In the genomic region with DNA sequence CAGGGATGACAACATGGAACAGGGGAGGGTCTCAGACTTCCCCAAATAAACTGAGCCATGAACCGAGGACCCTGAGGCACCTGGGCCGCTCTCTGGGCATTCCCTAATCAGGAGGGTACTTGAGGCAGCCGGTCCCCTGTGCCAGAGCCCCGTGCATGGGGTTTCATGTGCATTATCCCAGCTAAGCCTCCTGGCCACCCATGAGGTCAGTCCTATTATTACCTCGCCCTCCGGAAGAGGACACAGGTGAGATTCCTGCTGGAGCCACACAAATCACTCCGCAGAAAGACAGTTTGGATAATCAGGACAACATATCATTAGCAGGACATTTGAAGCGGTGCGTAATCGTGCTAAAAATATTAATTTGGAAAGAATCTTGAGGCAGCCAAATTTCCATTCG, we compare ENCODE assay signal across 20 cellular contexts.
"Had no signal": no experiment of that assay in that cellular context is flagged by ENCODE, and none has a peak within 500 bp of the region (broad histone marks: within the 10 kb centered on the region; RNA-seq: fewer than 3 reads in every experiment).

No MANE protein-coding gene starts in this region.

- DNase-seq: activated CD4-positive, alpha-beta T cell treated with anti-CD3 and anti-CD28 coated beads, Interleukin-2, amount 10 ng/mL, durations not matched to agents 7 days and 5 days; activated CD8-positive, alpha-beta memory T cell treated with anti-CD3 and anti-CD28 coated beads, Interleukin-2, amount 50 U/mL, for 4 hours; activated CD8-positive, alpha-beta T cell treated with anti-CD3 and anti-CD28 coated beads, Interleukin-2, amount 10 ng/mL, durations not matched to agents 7 days and 5 days; activated effector memory CD4-positive, alpha-beta T cell treated with anti-CD3 and anti-CD28 coated beads, Interleukin-2, amount 50 U/mL, for 16 hours; activated T-cell treated with anti-CD3 and anti-CD28 coated beads, Interleukin-2, amount 50 U/mL, for 4 hours; cerebellar nuclear complex; cortex of kidney; mesenchymal stem cell; naive thymus-derived CD4-positive, alpha-beta T cell; right cardiac atrium; small intestine; stimulated activated CD4-positive, alpha-beta T cell treated with anti-CD3 and anti-CD28 coated beads, Interleukin-4, amount 100 ng/mL, for 1 hour; testis; upper lobe of left lung had no signal

- H3K27me3 ChIP-seq: breast epithelium, neural progenitor cell, testis, upper lobe of left lung had no signal

- ATAC-seq: activated CD4-positive, CD25-positive, alpha-beta regulatory T cell treated with anti-CD3 and anti-CD28 coated beads, Interleukin-2, amount 50 U/mL, for 24 hours; activated CD8-positive, alpha-beta T cell treated with anti-CD3 and anti-CD28 coated beads, Interleukin-2, amount 10 ng/mL, durations not matched to agents 7 days and 5 days; activated T-cell treated with anti-CD3 and anti-CD28 coated beads, Interleukin-2, amount 50 U/mL, for 4 hours; naive thymus-derived CD4-positive, alpha-beta T cell; right cardiac atrium; stimulated activated effector memory CD8-positive, alpha-beta T cell treated with anti-CD3 and anti-CD28 coated beads, Interleukin-12 subunit alpha, Interleukin-12 subunit beta, amount 100 ng/mL, for 72 hours had no signal

- H3K4me2 ChIP-seq: neural progenitor cell had no signal

- H3K36me3 Mint-ChIP-seq: activated naive CD4-positive, alpha-beta T cell treated with anti-CD3 and anti-CD28 coated beads, Interleukin-2, amount 50 U/mL, for 24 hours; naive thymus-derived CD4-positive, alpha-beta T cell; neural progenitor cell; stimulated activated effector memory CD8-positive, alpha-beta T cell treated with anti-CD3 and anti-CD28 coated beads, Interleukin-12 subunit alpha, Interleukin-12 subunit beta, amount 100 ng/mL, for 72 hours had no signal

- H3K4me1 ChIP-seq: breast epithelium, neural progenitor cell, upper lobe of left lung had no signal

- H3K4me3 ChIP-seq: breast epithelium, neural progenitor cell, testis, upper lobe of left lung had no signal

- H3K4me3 Mint-ChIP-seq: activated CD4-positive, alpha-beta T cell treated with anti-CD3 and anti-CD28 coated beads, Interleukin-2, amount 10 ng/mL, durations not matched to agents 7 days and 5 days; activated CD8-positive, alpha-beta T cell treated with anti-CD3 and anti-CD28 coated beads, Interleukin-2, amount 10 ng/mL, durations not matched to agents 7 days and 5 days; activated naive CD4-positive, alpha-beta T cell treated with anti-CD3 and anti-CD28 coated beads, Interleukin-2, amount 50 U/mL, for 24 hours; activated T-cell treated with anti-CD3 and anti-CD28 coated beads, Interleukin-2, amount 50 U/mL, for 4 hours; neural progenitor cell had no signal

- H3K27ac ChIP-seq: breast epithelium, neural progenitor cell, testis, upper lobe of left lung had no signal

- H3K27me3 Mint-ChIP-seq: activated naive CD4-positive, alpha-beta T cell treated with anti-CD3 and anti-CD28 coated beads, Interleukin-2, amount 50 U/mL, for 24 hours had no signal

- H3K9me3 Mint-ChIP-seq: activated CD4-positive, alpha-beta T cell treated with anti-CD3 and anti-CD28 coated beads, Interleukin-2, amount 10 ng/mL, durations not matched to agents 7 days and 5 days; activated naive CD4-positive, alpha-beta T cell treated with anti-CD3 and anti-CD28 coated beads, Interleukin-2, amount 50 U/mL, for 24 hours; activated T-cell treated with anti-CD3 and anti-CD28 coated beads, Interleukin-2, amount 50 U/mL, for 4 hours; naive thymus-derived CD4-positive, alpha-beta T cell; neural progenitor cell; stimulated activated effector memory CD8-positive, alpha-beta T cell treated with anti-CD3 and anti-CD28 coated beads, Interleukin-12 subunit alpha, Interleukin-12 subunit beta, amount 100 ng/mL, for 72 hours had no signal

- H3K36me3 ChIP-seq: breast epithelium, neural progenitor cell, upper lobe of left lung had no signal

- H2AFZ ChIP-seq: neural progenitor cell had no signal

- H3K9me3 ChIP-seq: breast epithelium, testis, upper lobe of left lung had no signal

- H3K27ac Mint-ChIP-seq: activated CD4-positive, alpha-beta T cell treated with anti-CD3 and anti-CD28 coated beads, Interleukin-2, amount 10 ng/mL, durations not matched to agents 7 days and 5 days; activated CD8-positive, alpha-beta T cell treated with anti-CD3 and anti-CD28 coated beads, Interleukin-2, amount 10 ng/mL, durations not matched to agents 7 days and 5 days; activated naive CD4-positive, alpha-beta T cell treated with anti-CD3 and anti-CD28 coated beads, Interleukin-2, amount 50 U/mL, for 24 hours; neural progenitor cell; progenitor cell of endocrine pancreas; stimulated activated effector memory CD8-positive, alpha-beta T cell treated with anti-CD3 and anti-CD28 coated beads, Interleukin-12 subunit alpha, Interleukin-12 subunit beta, amount 100 ng/mL, for 72 hours had no signal

- H3K9ac ChIP-seq: neural progenitor cell had no signal
